1 cellular context compared by ENCODE assay signal in the genomic region with DNA sequence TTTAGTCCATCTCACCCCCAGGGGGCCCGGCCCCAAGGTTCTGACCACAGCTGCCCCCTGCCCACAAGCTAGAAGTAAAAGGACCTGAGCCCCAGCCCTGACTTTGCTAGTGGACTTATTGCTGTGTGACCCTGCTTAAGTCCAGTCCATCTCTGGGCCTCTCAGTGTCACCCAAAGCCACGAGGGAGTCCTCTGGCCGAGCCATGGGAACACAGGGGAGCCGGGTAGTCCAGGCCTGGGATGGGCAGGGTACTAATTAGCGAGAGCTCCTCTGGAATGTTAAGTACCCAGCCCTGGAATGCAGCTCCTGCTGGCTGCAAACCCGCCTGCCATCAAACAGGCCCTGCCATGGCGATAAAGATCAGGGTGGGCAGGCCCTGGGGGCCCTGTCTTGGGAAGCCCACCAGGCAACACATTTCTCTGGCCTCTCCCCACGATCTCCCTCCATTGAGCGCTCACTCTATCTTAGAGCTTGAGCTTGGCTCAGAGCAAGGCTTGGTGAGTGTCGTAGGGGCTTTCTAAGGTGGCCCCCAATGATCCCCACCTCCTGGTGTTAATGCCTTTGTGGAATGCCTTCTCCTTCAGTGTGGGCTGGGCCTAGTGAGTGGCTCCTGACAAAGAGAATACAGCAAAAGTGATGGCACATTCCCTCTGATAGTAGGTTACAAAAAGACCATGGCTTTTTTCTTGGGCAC.
TF ChIP-seq lines count a peak whose summit lies in the region.

No MANE protein-coding gene starts in this region.

TF ChIP-seq in IMR-90, 13 proteins besides CTCF, POLR2A, EP300 and RAD21 (continued from another document):
- TF ChIP-seq USF2 (IDR thresholded peaks at IDR 0.05; ENCODE audit: low read depth, low read length) (no peak), RCOR1 (IDR thresholded peaks at IDR 0.05; ENCODE audit: insufficient replicate concordance, low read length) (no peak), BHLHE40 (IDR thresholded peaks at IDR 0.05; ENCODE audit: low read depth, low read length) (no peak), SMC3 (IDR thresholded peaks at IDR 0.05; ENCODE audit: low read depth, low read length) (no peak), RFX5 (IDR thresholded peaks at IDR 0.05; ENCODE audit: low read depth, low read length) (no peak), FOS (IDR thresholded peaks at IDR 0.05; ENCODE audit: low read depth, low read length) (no peak), CHD1 (IDR thresholded peaks at IDR 0.05; ENCODE audit: low read depth, low read length) (no peak), ELK1 (IDR thresholded peaks at IDR 0.05; ENCODE audit: borderline replicate concordance, low read depth, low read length) (no peak)
